ENCODE assay signal across 8 cellular contexts in genomic region chr11:15800121-15800800, GRCh38.
DNase-seq lines count a peak whose midpoint lies in the region; ATAC-seq, FAIRE-seq and TF ChIP-seq lines count a peak whose summit lies in the region.

No MANE protein-coding gene starts in this region.

- no peaks in the 10 kb centered on the region for H3K9me3 Mint-ChIP-seq in Caco-2 (ENCODE audit: unreplicated experiment)
- peaks cover 8% of the 10 kb centered on the region for H3K9me3 Mint-ChIP-seq in neural progenitor cell

- H3K4me3 ChIP-seq in trophoblast cell (ENCODE audit: low read depth, low read length) (no peak overlapping the region), Caco-2 (ENCODE audit: low read depth, low read length) (no peak overlapping the region), neural progenitor cell (no peak overlapping the region)

- WGBS in trophoblast cell (ENCODE audit: extremely low coverage, insufficient coverage, insufficient read length) = no CpG with 5 or more reads among the region's 4 CpGs

- peaks cover 0 to 5% of the 10 kb centered on the region in 2 experiments for H3K4me1 ChIP-seq in trophoblast cell (ENCODE audit: control insufficient read depth in 1 of 2, insufficient read depth in 2 of 2, low read length in 2 of 2)
- no peaks in the 10 kb centered on the region for H3K4me1 ChIP-seq in Caco-2
- no peaks in the 10 kb centered on the region for H3K4me1 ChIP-seq in neural progenitor cell

- H3K4me3 Mint-ChIP-seq in Caco-2 (ENCODE audit: unreplicated experiment) = no peak overlapping the region
- H3K4me3 Mint-ChIP-seq in neural progenitor cell = no peak overlapping the region

- no peak overlapping the region for H3K14ac ChIP-seq in trophoblast cell (ENCODE audit: low read length)

- peaks cover 2% of the 10 kb centered on the region for H3K79me1 ChIP-seq in trophoblast cell (ENCODE audit: low read length)

- H3K9ac ChIP-seq in trophoblast cell (ENCODE audit: low read length) (no peak overlapping the region), neural progenitor cell (no peak overlapping the region)

- H3K23ac ChIP-seq in trophoblast cell (ENCODE audit: low read length) = no peak overlapping the region

- H2BK5ac ChIP-seq in trophoblast cell (ENCODE audit: low read depth, low read length, poor library complexity) = no peak overlapping the region

- H3K4me2 ChIP-seq in trophoblast cell (ENCODE audit: low read length) = no peak overlapping the region
- no peak overlapping the region for H3K4me2 ChIP-seq in neural progenitor cell

- H3K4me1 Mint-ChIP-seq in Caco-2 (ENCODE audit: low read depth, unreplicated experiment) = no peaks in the 10 kb centered on the region
- peaks cover 13% of the 10 kb centered on the region for H3K4me1 Mint-ChIP-seq in neural progenitor cell

- H3K27ac Mint-ChIP-seq in Caco-2 (ENCODE audit: unreplicated experiment) (no peak overlapping the region), neural progenitor cell (no peak overlapping the region)

- no peaks in the 10 kb centered on the region for H3K79me2 ChIP-seq in trophoblast cell (ENCODE audit: control insufficient read depth, insufficient read depth, low read length, poor library complexity)
- no peaks in the 10 kb centered on the region for H3K79me2 ChIP-seq in neural progenitor cell (ENCODE audit: low read depth)

- POLR2A ChIA-PET in Caco-2 (lab: Charles Lee) = no interaction called here

- H3K27me3 ChIP-seq in trophoblast cell (ENCODE audit: insufficient read depth, low read length) (no peaks in the 10 kb centered on the region), Caco-2 (replicated peaks; ENCODE audit: control insufficient read depth, insufficient read depth, low read length) (no peaks in the 10 kb centered on the region), neural progenitor cell (no peaks in the 10 kb centered on the region)

- ATAC-seq in HG02610 (IDR thresholded peaks at IDR 0.05; ENCODE audit: unreplicated experiment) = no peak

- H4K20me1 ChIP-seq in neural progenitor cell (ENCODE audit: low read depth) = no peaks in the 10 kb centered on the region

- H3K27me3 Mint-ChIP-seq in Caco-2 (ENCODE audit: insufficient read depth, unreplicated experiment) (no peaks in the 10 kb centered on the region), neural progenitor cell (ENCODE audit: insufficient read depth, low read depth) (no peaks in the 10 kb centered on the region)

- no peak overlapping the region for H4K8ac ChIP-seq in trophoblast cell (ENCODE audit: low read depth, low read length)

- intact Hi-C loops in Caco-2 (cut with micrococcal nuclease; ENCODE audit: unreplicated experiment) = no loop called here

- H4K91ac ChIP-seq in trophoblast cell (ENCODE audit: low read depth, low read length) = no peak overlapping the region

- H2AFZ ChIP-seq in trophoblast cell (ENCODE audit: insufficient read depth, low read length, poor library complexity) (no peak overlapping the region), neural progenitor cell (replicated peaks) (no peak overlapping the region)

- no peak overlapping the region for H2BK12ac ChIP-seq in trophoblast cell (ENCODE audit: low read length)

- no TSS peak for BruUV-seq in Caco-2 (replicated peaks; lab: Mats Ljungman, UMichigan)

- no peak for FAIRE-seq in RCC 7860 (lab: Jason Lieb, UNC)

- H3K4ac ChIP-seq in trophoblast cell (ENCODE audit: low read depth, low read length) = no peak overlapping the region

- peak overlapping the region; percentile 1 for H3K27ac ChIP-seq in trophoblast cell (ENCODE audit: low read depth, low read length)
- H3K27ac ChIP-seq in neural progenitor cell = no peak overlapping the region

- no peaks in the 10 kb centered on the region for H3K9me3 ChIP-seq in trophoblast cell (ENCODE audit: insufficient read depth, low read depth, low read length)
- no peaks in the 10 kb centered on the region for H3K9me3 ChIP-seq in Caco-2
- H3K9me3 ChIP-seq in neural progenitor cell (ENCODE audit: low read depth) = no peaks in the 10 kb centered on the region

- no peak overlapping the region for H3K18ac ChIP-seq in trophoblast cell (ENCODE audit: low read length)

- no peak overlapping the region for H2AK5ac ChIP-seq in trophoblast cell (ENCODE audit: low read length)

- no peaks in the 10 kb centered on the region for H3K36me3 ChIP-seq in trophoblast cell (ENCODE audit: control insufficient read depth in 1 of 2, insufficient read depth in 2 of 2, low read length in 2 of 2)
- H3K36me3 ChIP-seq in Caco-2 (ENCODE audit: control insufficient read depth, insufficient read depth, low read length) = no peaks in the 10 kb centered on the region
- no peaks in the 10 kb centered on the region for H3K36me3 ChIP-seq in neural progenitor cell

- H3F3A ChIP-seq in neural progenitor cell (ENCODE audit: low read depth) = no peaks in the 10 kb centered on the region

- H4K12ac ChIP-seq in trophoblast cell (ENCODE audit: low read depth, low read length) = no peak overlapping the region

- CTCF ChIA-PET in Caco-2 (lab: Charles Lee) = no interaction called here

- H3K36me3 Mint-ChIP-seq in Caco-2 (ENCODE audit: insufficient read depth, unreplicated experiment) (no peaks in the 10 kb centered on the region), neural progenitor cell (no peaks in the 10 kb centered on the region)

- DNase-seq in ELF-1 (ENCODE audit: low read depth, low spot score) (peak; percentile 4), RCC 7860 (ENCODE audit: low spot score) (peak; percentile 6), fibroblast of gingiva (ENCODE audit: low read depth) (peak; percentile 49), trophoblast cell (peak; percentile 45 to 52), Caco-2 (no peak), NCI-H2227 (lab: John Stamatoyannopoulos, UW; ENCODE audit: unreplicated experiment) (no peak), neural progenitor cell (ENCODE audit: low spot score) (no peak)

- TF ChIP-seq CTCF in Caco-2 (IDR thresholded peaks at IDR 0.05; ENCODE audit: insufficient read depth in 1 of 2, low read depth in 1 of 2, low read length in 1 of 2, severe bottlenecking in 1 of 2, unreplicated experiment in 1 of 2) (no peak), neural progenitor cell (IDR thresholded peaks at IDR 0.05) (no peak)

- no peak overlapping the region for H2BK120ac ChIP-seq in trophoblast cell (ENCODE audit: insufficient read depth, low read length, poor library complexity)

Comparison
In these comparisons a context has a peak if more than half of its experiments do, and no peak if none do; other contexts are left out.
1. DNase-seq: peak in ELF-1 (single experiment), RCC 7860 (single experiment), fibroblast of gingiva (single experiment) and trophoblast cell (2 of 2); none in Caco-2 (0 of 2), NCI-H2227 (single experiment) and neural progenitor cell (single experiment).